1 cellular context compared by ENCODE assay signal in genomic region chr7:135662373-135663114, GRCh38.
TF ChIP-seq lines count a peak whose summit lies in the region.

Gene STMP1, plus strand, starts transcription at chr7:135662514.

TF ChIP-seq in HepG2, 621 proteins besides CTCF, POLR2A, EP300 and RAD21 (continued from another document and continues in another):
- TF ChIP-seq SNAPC5 (CRISPR knock-in tag; IDR thresholded peaks at IDR 0.05; ENCODE audit: borderline replicate concordance) (peak; percentile 62; the same call in 1 of the 2 replicates), ZFP36L2 (CRISPR knock-in tag; IDR thresholded peaks at IDR 0.05) (0 out of 2 replicates have a peak, but pooled peaks have one; percentile 15), TFDP2 (CRISPR knock-in tag; IDR thresholded peaks at IDR 0.05) (peak; percentile 79), ZNF274 (CRISPR knock-in tag; IDR thresholded peaks at IDR 0.05) (peak; percentile 76; the same call in 1 of the 2 replicates), ZBTB7A (CRISPR knock-in tag; IDR thresholded peaks at IDR 0.05) (peak; percentile 88), ZNF639 (CRISPR knock-in tag; conservative IDR thresholded peaks at IDR 0.05) (peak; percentile 43), FOXC1 (CRISPR knock-in tag; IDR thresholded peaks at IDR 0.05; ENCODE audit: borderline replicate concordance) (0 out of 2 replicates have a peak, but pooled peaks have one; percentile 59), ZNF556 (CRISPR knock-in tag; IDR thresholded peaks at IDR 0.05; ENCODE audit: borderline replicate concordance) (peak; percentile 74; the same call in 1 of the 2 replicates), SRSF4 (IDR thresholded peaks at IDR 0.05; ENCODE audit: low read depth, low read length, poor library complexity, severe bottlenecking) (no peak), ZBTB10 (CRISPR knock-in tag; IDR thresholded peaks at IDR 0.05; ENCODE audit: borderline replicate concordance) (peak; percentile 70; the same call in 1 of the 2 replicates), ARNT2 (CRISPR knock-in tag; IDR thresholded peaks at IDR 0.05; ENCODE audit: low read depth) (peak; percentile 72), ZNF552 (CRISPR knock-in tag; IDR thresholded peaks at IDR 0.05; ENCODE audit: borderline replicate concordance) (0 out of 2 replicates have a peak, but pooled peaks have one; percentile 45), SMARCE1 (IDR thresholded peaks at IDR 0.05; ENCODE audit: borderline replicate concordance) (no peak), ZSCAN9 (CRISPR knock-in tag; IDR thresholded peaks at IDR 0.05; ENCODE audit: borderline replicate concordance) (no peak), HMGXB4 (CRISPR knock-in tag; IDR thresholded peaks at IDR 0.05; ENCODE audit: borderline replicate concordance in 1 of 2, low read depth in 1 of 2) (peak; percentile 92 to 97; a peak in 3 of 4 replicates), RFX3 (CRISPR knock-in tag; IDR thresholded peaks at IDR 0.05) (no peak), SOX13 (IDR thresholded peaks at IDR 0.05) (no peak), SOX13 (CRISPR knock-in tag; conservative IDR thresholded peaks at IDR 0.05 in 1 of 2, IDR thresholded peaks at IDR 0.05 in 1 of 2) (peak in 1 of 2 experiments; percentile 46; a peak in 1 of 4 replicates), ZSCAN25 (CRISPR knock-in tag; IDR thresholded peaks at IDR 0.05) (peak; percentile 49; the same call in 1 of the 2 replicates), XBP1 (CRISPR knock-in tag; IDR thresholded peaks at IDR 0.05) (no peak), ZBTB39 (CRISPR knock-in tag; IDR thresholded peaks at IDR 0.05) (peak; percentile 82; the same call in 1 of the 2 replicates), ZNF275 (CRISPR knock-in tag; IDR thresholded peaks at IDR 0.05; ENCODE audit: borderline replicate concordance) (no peak), ZNF704 (CRISPR knock-in tag; IDR thresholded peaks at IDR 0.05; ENCODE audit: borderline replicate concordance) (peak; percentile 63; the same call in 1 of the 2 replicates), DZIP1 (CRISPR knock-in tag; IDR thresholded peaks at IDR 0.05) (0 out of 2 replicates have a peak, but pooled peaks have one; percentile 68), ELK4 (CRISPR knock-in tag; IDR thresholded peaks at IDR 0.05; ENCODE audit: borderline replicate concordance) (peak; percentile 76; the same call in 1 of the 2 replicates), NCOA5 (CRISPR knock-in tag; IDR thresholded peaks at IDR 0.05) (no peak), PHF21A (CRISPR knock-in tag; IDR thresholded peaks at IDR 0.05) (no peak; the same call in 1 of the 2 replicates), SP1 (IDR thresholded peaks at IDR 0.05) (no peak), SP1 (CRISPR knock-in tag; IDR thresholded peaks at IDR 0.05) (peak; percentile 97), ZNF761 (CRISPR knock-in tag; conservative IDR thresholded peaks at IDR 0.05) (peak; percentile 84), THAP7 (CRISPR knock-in tag; IDR thresholded peaks at IDR 0.05) (peak; percentile 78; the same call in 1 of the 2 replicates), EEA1 (CRISPR knock-in tag; IDR thresholded peaks at IDR 0.05; ENCODE audit: borderline replicate concordance) (peak; percentile 86), KDM5A (IDR thresholded peaks at IDR 0.05; ENCODE audit: borderline replicate concordance, low read length) (peak; percentile 87), ZNF263 (CRISPR knock-in tag; IDR thresholded peaks at IDR 0.05) (peak; percentile 31), HNRNPUL1 (IDR thresholded peaks at IDR 0.05; ENCODE audit: low read depth, low read length) (peak; percentile 74; the same call in 1 of the 2 replicates), TARDBP (CRISPR knock-in tag; IDR thresholded peaks at IDR 0.05) (peak; percentile 85), MTF1 (CRISPR knock-in tag; IDR thresholded peaks at IDR 0.05) (peak; percentile 41; the same call in 1 of the 2 replicates), ZNF83 (CRISPR knock-in tag; IDR thresholded peaks at IDR 0.05; ENCODE audit: borderline replicate concordance) (no peak; the same call in none of the 2 replicates), ZNF253 (CRISPR knock-in tag; IDR thresholded peaks at IDR 0.05; ENCODE audit: borderline replicate concordance) (0 out of 2 replicates have a peak, but pooled peaks have one; percentile 19), MXI1 (IDR thresholded peaks at IDR 0.05; ENCODE audit: borderline replicate concordance, low read depth, low read length) (peak; percentile 84; the same call in 2 of the 3 replicates), NRL (CRISPR knock-in tag; IDR thresholded peaks at IDR 0.05; ENCODE audit: borderline replicate concordance) (peak; percentile 34), BRF2 (CRISPR knock-in tag; IDR thresholded peaks at IDR 0.05) (peak; percentile 37; the same call in 1 of the 2 replicates), KLF13 (CRISPR knock-in tag; IDR thresholded peaks at IDR 0.05) (0 out of 2 replicates have a peak, but pooled peaks have one; percentile 14), RCOR2 (CRISPR knock-in tag; IDR thresholded peaks at IDR 0.05) (no peak)
